13 cellular contexts compared by ENCODE assay signal in genomic region chr2:72980535-72981217, GRCh38.
DNase-seq lines count a peak whose midpoint lies in the region; FAIRE-seq and TF ChIP-seq lines count a peak whose summit lies in the region.
"Had no signal": no experiment of that assay in that cellular context is flagged by ENCODE, and none has a peak within 500 bp of the region (broad histone marks: within the 10 kb centered on the region; RNA-seq: fewer than 3 reads in every experiment).

No MANE protein-coding gene starts in this region.

- DNase-seq in EL, result peak; percentile 54
- DNase-seq in NCI-H226, result peak; percentile 85
- peak; percentile 31 for DNase-seq in epithelial cell of proximal tubule (ENCODE audit: low read depth)
- peak; percentile 54 to 77 for DNase-seq in trophoblast cell
- DNase-seq in NCI-H2171 (lab: John Stamatoyannopoulos, UW), result no peak
- no peak for DNase-seq in KG1 (lab: John Stamatoyannopoulos, UW)
- no peak for DNase-seq in NCI-H82 (lab: John Stamatoyannopoulos, UW)
- no peak for DNase-seq in GM19239 (ENCODE audit: insufficient read length, low spot score)
- DNase-seq: activated CD8-positive, alpha-beta T cell treated with anti-CD3 and anti-CD28 coated beads for 36 hours; CD4-positive, alpha-beta T cell; effector memory CD4-positive, alpha-beta T cell; NCI-H1092 had no signal

- H3K18ac ChIP-seq in trophoblast cell (ENCODE audit: low read length), result no peak overlapping the region

- no peak overlapping the region for H2BK120ac ChIP-seq in trophoblast cell (ENCODE audit: insufficient read depth, low read length, poor library complexity)

- H4K91ac ChIP-seq in trophoblast cell (ENCODE audit: low read depth, low read length), result no peak overlapping the region

- H2AK5ac ChIP-seq in trophoblast cell (ENCODE audit: low read length), result no peak overlapping the region

- H3K79me1 ChIP-seq in trophoblast cell (ENCODE audit: low read length), result peaks cover 10% of the 10 kb centered on the region

- peaks cover 21 to 24% of the 10 kb centered on the region in 2 experiments for H3K4me1 ChIP-seq in trophoblast cell (ENCODE audit: control insufficient read depth in 1 of 2, insufficient read depth in 2 of 2, low read length in 2 of 2)

- H2AFZ ChIP-seq in trophoblast cell (ENCODE audit: insufficient read depth, low read length, poor library complexity), result no peak overlapping the region

- no peaks in the 10 kb centered on the region for H3K79me2 ChIP-seq in trophoblast cell (ENCODE audit: control insufficient read depth, insufficient read depth, low read length, poor library complexity)

- no peak overlapping the region for H4K8ac ChIP-seq in trophoblast cell (ENCODE audit: low read depth, low read length)

- no peak overlapping the region for H2BK12ac ChIP-seq in trophoblast cell (ENCODE audit: low read length)

- H3K4me2 ChIP-seq in trophoblast cell (ENCODE audit: low read length), result no peak overlapping the region

- no peaks in the 10 kb centered on the region for H3K9me3 ChIP-seq in trophoblast cell (ENCODE audit: insufficient read depth, low read depth, low read length)
- H3K9me3 ChIP-seq: right lobe of liver had no signal

- TF ChIP-seq CTCF in epithelial cell of proximal tubule (conservative IDR thresholded peaks at IDR 0.05; ENCODE audit: low read depth, low read length), result no peak

- peaks cover 0 to 3% of the 10 kb centered on the region in 2 experiments for H3K36me3 ChIP-seq in trophoblast cell (ENCODE audit: control insufficient read depth in 1 of 2, insufficient read depth in 2 of 2, low read length in 2 of 2)

- H3K27ac ChIP-seq in trophoblast cell (ENCODE audit: low read depth, low read length), result peak overlapping the region; percentile 9
- H3K27ac ChIP-seq: right lobe of liver had no signal

- H3K4ac ChIP-seq in trophoblast cell (ENCODE audit: low read depth, low read length), result no peak overlapping the region

- no peaks in the 10 kb centered on the region for H3K27me3 ChIP-seq in trophoblast cell (ENCODE audit: insufficient read depth, low read length)
- H3K27me3 ChIP-seq: right lobe of liver had no signal

- no peak overlapping the region for H3K4me3 ChIP-seq in epithelial cell of proximal tubule (ENCODE audit: low read depth, low read length)
- H3K4me3 ChIP-seq in trophoblast cell (ENCODE audit: low read depth, low read length), result no peak overlapping the region
- H3K4me3 ChIP-seq: right lobe of liver had no signal

- H3K14ac ChIP-seq in trophoblast cell (ENCODE audit: low read length), result no peak overlapping the region

- WGBS in trophoblast cell (ENCODE audit: extremely low coverage, insufficient coverage, insufficient read length), result no CpG with 5 or more reads among the region's 11 CpGs

- no peak for FAIRE-seq in GM19239 (lab: Jason Lieb, UNC)

- H3K23ac ChIP-seq in trophoblast cell (ENCODE audit: low read length), result no peak overlapping the region

- H3K9ac ChIP-seq in trophoblast cell (ENCODE audit: low read length), result no peak overlapping the region

- no peak overlapping the region for H2BK5ac ChIP-seq in trophoblast cell (ENCODE audit: low read depth, low read length, poor library complexity)

- H4K12ac ChIP-seq in trophoblast cell (ENCODE audit: low read depth, low read length), result no peak overlapping the region

Comparison
In these comparisons a context has a peak if more than half of its experiments do, and no peak if none do; other contexts are left out.
1. DNase-seq: peak in EL (single experiment), NCI-H226 (single experiment), epithelial cell of proximal tubule (single experiment) and trophoblast cell (2 of 2); none in NCI-H2171 (single experiment), KG1 (single experiment), NCI-H82 (single experiment) and GM19239 (single experiment).